Comparison of ENCODE assay signal across 24 cellular contexts in the genomic region with DNA sequence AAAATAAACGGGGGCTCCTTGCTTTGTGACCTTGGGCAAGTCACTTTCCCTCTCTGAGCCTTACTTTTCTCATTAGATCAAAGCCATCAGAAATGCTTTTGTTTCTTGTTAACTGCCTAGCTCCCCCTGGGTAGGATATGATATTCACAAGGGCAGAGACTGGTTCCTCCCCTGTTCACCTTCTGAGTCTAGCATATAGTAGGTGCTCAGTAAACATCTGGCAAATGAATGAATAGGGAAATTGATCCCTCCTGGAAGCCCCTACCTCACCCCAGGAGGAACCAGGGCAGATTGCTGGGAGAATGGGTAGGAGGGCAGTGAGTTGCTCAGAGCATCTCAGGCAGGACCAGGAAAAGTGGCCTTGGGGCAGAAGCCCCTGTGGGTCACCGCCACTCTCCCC. TPM values are rescaled to one million over a fixed set of nuclear protein-coding genes. Genes with fewer than 3 reads are reported as not detected.
"Had no signal": no experiment of that assay in that cellular context is flagged by ENCODE, and none has a peak within 500 bp of the region (broad histone marks: within the 10 kb centered on the region; RNA-seq: fewer than 3 reads in every experiment).

No MANE protein-coding gene starts in this region.

- H3K4me1 Mint-ChIP-seq: mesothelial cell of epicardium had no signal

- FAIRE-seq: colon, endothelial cell of umbilical vein, islet of Langerhans, keratinocyte had no signal

- H3K4me3 Mint-ChIP-seq: mesothelial cell of epicardium had no signal

- H3K9me3 Mint-ChIP-seq: mesothelial cell of epicardium had no signal

- H3K27ac ChIP-seq: coronary artery, dorsolateral prefrontal cortex, esophagus muscularis mucosa, gastrocnemius medialis, heart right ventricle, left lung, lower lobe of right lung had no signal

- ATAC-seq: gastrocnemius medialis, heart right ventricle, left cardiac atrium, left lung, left ventricle myocardium superior, lower lobe of right lung, mucosa of descending colon had no signal

- H3K9me3 ChIP-seq: esophagus muscularis mucosa, gastrocnemius medialis, heart right ventricle, left lung, lower lobe of right lung, mucosa of descending colon had no signal

- H3K4me3 ChIP-seq: coronary artery, dorsolateral prefrontal cortex, esophagus muscularis mucosa, gastrocnemius medialis, heart right ventricle, left lung, lower lobe of right lung, mucosa of descending colon had no signal

- H3K27me3 ChIP-seq: dorsolateral prefrontal cortex, esophagus muscularis mucosa, gastrocnemius medialis, heart right ventricle, left lung had no signal

- H3K4me1 ChIP-seq: gastrocnemius medialis, lower lobe of right lung had no signal

- H3K27ac Mint-ChIP-seq: mesothelial cell of epicardium had no signal

- DNase-seq: dermis blood vessel endothelial cell; dorsolateral prefrontal cortex; effector CD4-positive, alpha-beta T cell; effector memory CD4-positive, alpha-beta T cell; foreskin melanocyte; gastrocnemius medialis; glutamatergic neuron; head of caudate nucleus; heart right ventricle; hippocampal formation; left cardiac atrium; left ventricle myocardium superior; lower lobe of right lung; mesenchymal stem cell; mucosa of descending colon had no signal

RNA-seq across cellular contexts. Expression of a gene that starts 23.9 kb away (rescaled TPM):
- total RNA-seq: myocyte had no signal
